Comparison of ENCODE assay signal across 8 cellular contexts in genomic region chr17:19646788-19647696, GRCh38. TPM values are rescaled to one million over a fixed set of nuclear protein-coding genes. Genes with fewer than 3 reads are reported as not detected.
A peak's percentile ranks its signal among the peaks of the same experiment; 100 is the strongest.
DNase-seq lines count a peak whose midpoint lies in the region; ATAC-seq, FAIRE-seq and TF ChIP-seq lines count a peak whose summit lies in the region.

No MANE protein-coding gene starts in this region.

- H3K36me3 Mint-ChIP-seq in stimulated activated memory B cell treated with anti-CD40 and anti-IgM and Interleukin-4, amounts not matched to agents 10 μg/mL and 1 μg/mL and 100 μg/mL, for 72 hours = peaks cover 3% of the 10 kb centered on the region

- peak in 1 of 2 experiments; percentile 72 for DNase-seq in A549 (ENCODE audit: low read depth in 1 of 2, low spot score in 1 of 2)
- peak; percentile 41 for DNase-seq in HT-29 (ENCODE audit: low spot score)
- peak; percentile 22 to 26 for DNase-seq in activated T-cell treated with anti-CD3 and anti-CD28 coated beads, Interleukin-2, amount 50 U/mL, for 48 hours
- no peak for DNase-seq in GM12892 (ENCODE audit: insufficient read length)
- no peak for DNase-seq in GM12891 (ENCODE audit: insufficient read length, low spot score)

- peaks cover 66% of the 10 kb centered on the region for H3K4me1 ChIP-seq in A549
- peaks cover 14% of the 10 kb centered on the region for H3K4me1 ChIP-seq in iPS-15b (ENCODE audit: control insufficient read depth, insufficient read depth, low read length)

- H3K4me1 Mint-ChIP-seq in stimulated activated memory B cell treated with anti-CD40 and anti-IgM and Interleukin-4, amounts not matched to agents 10 μg/mL and 1 μg/mL and 100 μg/mL, for 72 hours = peaks cover 41% of the 10 kb centered on the region

- TF ChIP-seq POLR2A in A549 (IDR thresholded peaks at IDR 0.05; ENCODE audit: low read length) (no peak), GM12892 (IDR thresholded peaks at IDR 0.05; ENCODE audit: low read depth, low read length) (no peak), GM12891 (IDR thresholded peaks at IDR 0.05; ENCODE audit: low read depth, low read length) (no peak)

- no peaks in the 10 kb centered on the region for H3K27me3 Mint-ChIP-seq in stimulated activated memory B cell treated with anti-CD40 and anti-IgM and Interleukin-4, amounts not matched to agents 10 μg/mL and 1 μg/mL and 100 μg/mL, for 72 hours

- peak overlapping the region; percentile 96 for H3K27ac Mint-ChIP-seq in stimulated activated memory B cell treated with anti-CD40 and anti-IgM and Interleukin-4, amounts not matched to agents 10 μg/mL and 1 μg/mL and 100 μg/mL, for 72 hours

- 33% methylated on average over 4 of the region's 4 CpGs for WGBS in A549 (ENCODE audit: missing lambda C conversion rate)

- H3K4me2 ChIP-seq in A549 = peak overlapping the region; percentile 92

- H3K9ac ChIP-seq in iPS-15b (ENCODE audit: low read depth, low read length) = peak overlapping the region; percentile 17

- TF ChIP-seq CTCF in A549 (IDR thresholded peaks at IDR 0.05) = no peak

- H3K27me3 ChIP-seq in iPS-15b (ENCODE audit: control insufficient read depth, insufficient read depth, low read length) = no peaks in the 10 kb centered on the region

- CTCF ChIA-PET in A549 (lab: Yijun Ruan, JAX) = interaction anchor here (0.6 to 7.0 kb wide), 24 partner anchors 8 to 347 kb away, joined by 3 to 62 read pairs (median 10); partner anchors contain the start of genes ALDH3A1, B9D1 and SLC47A1

- FAIRE-seq in A549 (lab: Jason Lieb, UNC) (no peak), GM12892 (lab: Jason Lieb, UNC) (no peak), GM12891 (lab: Jason Lieb, UNC) (no peak)

- H3K36me3 ChIP-seq in iPS-15b (ENCODE audit: control insufficient read depth, insufficient read depth, low read length) = no peaks in the 10 kb centered on the region

- H3K4me3 ChIP-seq in A549 (peak overlapping the region; percentile 82), iPS-15b (ENCODE audit: low read depth, low read length) (peak overlapping the region; percentile 65)

- TF ChIP-seq RAD21 in A549 (conservative IDR thresholded peaks at IDR 0.05 in 1 of 2, IDR thresholded peaks at IDR 0.05 in 1 of 2) = no peak

- peak overlapping the region; percentile 96 for H3K4me3 Mint-ChIP-seq in stimulated activated memory B cell treated with anti-CD40 and anti-IgM and Interleukin-4, amounts not matched to agents 10 μg/mL and 1 μg/mL and 100 μg/mL, for 72 hours

- ATAC-seq in A549 (no peak), HG02798 (IDR thresholded peaks at IDR 0.05; ENCODE audit: poor library complexity, unreplicated experiment) (no peak)
- no peak for ATAC-seq in stimulated activated memory B cell treated with anti-CD40 and anti-IgM and Interleukin-4, amounts not matched to agents 10 μg/mL and 1 μg/mL and 100 μg/mL, for 72 hours

- H3K9me3 Mint-ChIP-seq in stimulated activated memory B cell treated with anti-CD40 and anti-IgM and Interleukin-4, amounts not matched to agents 10 μg/mL and 1 μg/mL and 100 μg/mL, for 72 hours = no peaks in the 10 kb centered on the region

- H3K27ac ChIP-seq in A549 = peak overlapping the region; percentile 95 to 96

- POLR2A ChIA-PET in A549 (lab: Yijun Ruan, JAX) = interaction anchor here (0.7 to 4.2 kb wide), 20 partner anchors 14 to 284 kb away, joined by 3 to 98 read pairs (median 10); partner anchors contain the start of genes ALDH3A1, B9D1, MAPK7 and SLC47A1

- H3K9me3 ChIP-seq in A549 = no peaks in the 10 kb centered on the region
- no peaks in the 10 kb centered on the region for H3K9me3 ChIP-seq in iPS-15b (ENCODE audit: control insufficient read depth, insufficient read depth, low read length)

- no peak for TF ChIP-seq EP300 in A549 (IDR thresholded peaks at IDR 0.05)

TF ChIP-seq in A549, 52 proteins besides CTCF, POLR2A, EP300 and RAD21:
- TF ChIP-seq NFE2L2 (conservative IDR thresholded peaks at IDR 0.05; ENCODE audit: low read length) = peak; percentile 91
- 0 out of 2 replicates have a peak, but pooled peaks have one; percentile 32 for TF ChIP-seq JUNB (IDR thresholded peaks at IDR 0.05)
- TF ChIP-seq ZNF302 (CRISPR knock-in tag; IDR thresholded peaks at IDR 0.05) = peak; percentile 68; the same call in 1 of the 2 replicates
- no peak; the same call in none of the 2 replicates for TF ChIP-seq EHF (CRISPR knock-in tag; IDR thresholded peaks at IDR 0.05)
- TF ChIP-seq, protein P1, sequence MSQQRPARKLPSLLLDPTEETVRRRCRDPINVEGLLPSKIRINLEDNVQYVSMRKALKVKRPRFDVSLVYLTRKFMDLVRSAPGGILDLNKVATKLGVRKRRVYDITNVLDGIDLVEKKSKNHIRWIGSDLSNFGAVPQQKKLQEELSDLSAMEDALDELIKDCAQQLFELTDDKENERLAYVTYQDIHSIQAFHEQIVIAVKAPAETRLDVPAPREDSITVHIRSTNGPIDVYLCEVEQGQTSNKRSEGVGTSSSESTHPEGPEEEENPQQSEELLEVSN (IDR thresholded peaks at IDR 0.05; ENCODE audit: borderline replicate concordance, low read depth) = no peak
- TF ChIP-seq GATA3 (IDR thresholded peaks at IDR 0.05; ENCODE audit: borderline replicate concordance) = peak; percentile 47; the same call in 1 of the 2 replicates
- TF ChIP-seq TFCP2L1 (CRISPR knock-in tag; IDR thresholded peaks at IDR 0.05) = peak; percentile 89
- TF ChIP-seq FOSB (CRISPR knock-in tag; IDR thresholded peaks at IDR 0.05) = peak; percentile 80
- TF ChIP-seq RARB (CRISPR knock-in tag; IDR thresholded peaks at IDR 0.05) = peak; percentile 71
- TF ChIP-seq JUN (IDR thresholded peaks at IDR 0.05) = no peak; a peak in 1 of 5 replicates
- TF ChIP-seq MAFK (IDR thresholded peaks at IDR 0.05; ENCODE audit: partially characterized antibody) = peak; percentile 98
- no peak; the same call in 1 of the 2 replicates for TF ChIP-seq FOSL2 (IDR thresholded peaks at IDR 0.05)
- peak; percentile 72 for TF ChIP-seq FOSL2 (CRISPR knock-in tag; IDR thresholded peaks at IDR 0.05)
- 0 out of 2 replicates have a peak, but pooled peaks have one; percentile 32 for TF ChIP-seq FOXS1 (CRISPR knock-in tag; IDR thresholded peaks at IDR 0.05)

TF ChIP-seq in GM12891, 5 proteins besides CTCF, POLR2A, EP300 and RAD21:
- TF ChIP-seq TAF1 (IDR thresholded peaks at IDR 0.05; ENCODE audit: low read depth, low read length) (no peak), SPI1 (IDR thresholded peaks at IDR 0.05; ENCODE audit: low read depth, low read length) (no peak), PAX5 (IDR thresholded peaks at IDR 0.05; ENCODE audit: insufficient read depth, low read length, severe bottlenecking) (no peak), POLR2AphosphoS5 (IDR thresholded peaks at IDR 0.05; ENCODE audit: low read depth, low read length) (no peak), POU2F2 (IDR thresholded peaks at IDR 0.05; ENCODE audit: low read depth, low read length) (no peak)

RNA-seq across cellular contexts. Expression of gene ALDH3A2, which starts 1.5 kb away (rescaled TPM):
- polyA plus RNA-seq in A549 (2011; rRNA removed) (195 and 225 TPM in 2 replicates), A549 (2017; fragmentation: RNase III; extraction: RNeasy Plus Mini Kit Qiagen cat#74134 plus additional on column Dnase treatment) (140 to 142 TPM (median 140 TPM) in 3 replicates)
- polyA plus RNA-seq in A549 (2012; cell fraction: cytosol; rRNA removed) = 90.7 and 101 TPM in 2 replicates
- 159 and 162 TPM in 2 replicates for polyA plus RNA-seq in A549 (2012; cell fraction: nucleus; rRNA removed)
- 110 and 113 TPM in 2 replicates for polyA minus RNA-seq in A549 (2011; rRNA and poly(A)+ RNA removed)
- total RNA-seq in HT-29 (2014; rRNA removed; shearing (Covaris generic)) = 86.4 and 101 TPM in 2 replicates
- 21.1 TPM for polyA plus RNA-seq in GM12892 (2012; ENCODE audit: missing spikeins)
- polyA plus RNA-seq in GM12891 (2012; ENCODE audit: low read depth, missing spikeins) = 20.8 TPM

Comparison
In these comparisons a context has a peak if more than half of its experiments do, and no peak if none do; other contexts are left out.
1. DNase-seq: peak in HT-29 (single experiment) and activated T-cell treated with anti-CD3 and anti-CD28 coated beads, Interleukin-2, amount 50 U/mL, for 48 hours (2 of 2); none in GM12892 (single experiment) and GM12891 (single experiment).